ENCODE assay signal across 39 cellular contexts in genomic region chr7:111705807-111706206, GRCh38.
"Had no signal": no experiment of that assay in that cellular context is flagged by ENCODE, and none has a peak within 500 bp of the region (broad histone marks: within the 10 kb centered on the region; RNA-seq: fewer than 3 reads in every experiment).

No MANE protein-coding gene starts in this region.

- H3K9me3 Mint-ChIP-seq: activated naive CD4-positive, alpha-beta T cell treated with anti-CD3 and anti-CD28 coated beads for 36 hours; activated naive CD4-positive, alpha-beta T cell treated with anti-CD3 and anti-CD28 coated beads, Interleukin-2, amount 10 ng/mL, durations not matched to agents 7 days and 5 days; activated naive CD4-positive, alpha-beta T cell treated with anti-CD3 and anti-CD28 coated beads, Interleukin-2, amount 50 U/mL, for 24 hours; activated naive CD4-positive, alpha-beta T cell treated with anti-CD3 and anti-CD28 coated beads, Interleukin-2, amount 50 U/mL, for 72 hours; activated naive CD8-positive, alpha-beta T cell treated with anti-CD3 and anti-CD28 coated beads, Interleukin-2, amount 10 ng/mL, durations not matched to agents 7 days and 5 days; activated naive CD8-positive, alpha-beta T cell treated with anti-CD3 and anti-CD28 coated beads, Interleukin-2, amount 50 U/mL, for 24 hours; activated T-cell treated with anti-CD3 and anti-CD28 coated beads, Interleukin-2, amount 50 U/mL, for 24 hours; activated T-cell treated with anti-CD3 and anti-CD28 coated beads, Interleukin-2, amount 50 U/mL, for 4 hours; activated T-helper 1 cell treated with anti-CD3 and anti-CD28 coated beads, Interleukin-12 subunit alpha, Interleukin-12 subunit beta, Interleukin-2, Interleukin-4 antibody, amounts not matched to agents 30 ng/mL and 10 ng/mL and 1 ng/mL, durations not matched to agents 14 hours and 24 hours and 36 hours; activated T-helper 17 cell treated with anti-CD3 and anti-CD28 coated beads, Interleukin-2, amount 50 U/mL, for 72 hours; central memory CD8-positive, alpha-beta T cell had no signal

- H3K4me3 Mint-ChIP-seq: activated naive CD4-positive, alpha-beta T cell treated with anti-CD3 and anti-CD28 coated beads for 36 hours; activated naive CD4-positive, alpha-beta T cell treated with anti-CD3 and anti-CD28 coated beads, Interleukin-2, amount 10 ng/mL, durations not matched to agents 7 days and 5 days; activated naive CD4-positive, alpha-beta T cell treated with anti-CD3 and anti-CD28 coated beads, Interleukin-2, amount 50 U/mL, for 24 hours; activated naive CD8-positive, alpha-beta T cell; activated naive CD8-positive, alpha-beta T cell treated with anti-CD3 and anti-CD28 coated beads for 36 hours; activated naive CD8-positive, alpha-beta T cell treated with anti-CD3 and anti-CD28 coated beads, Interleukin-2, amount 10 ng/mL, durations not matched to agents 7 days and 5 days; activated naive CD8-positive, alpha-beta T cell treated with anti-CD3 and anti-CD28 coated beads, Interleukin-2, amount 50 U/mL, for 24 hours; activated T-cell treated with anti-CD3 and anti-CD28 coated beads, Interleukin-2, amount 50 U/mL, for 24 hours; activated T-cell treated with anti-CD3 and anti-CD28 coated beads, Interleukin-2, amount 50 U/mL, for 4 hours; activated T-cell treated with anti-CD3 and anti-CD28 coated beads, Interleukin-2, amount 50 U/mL, for 72 hours; activated T-helper 1 cell treated with anti-CD3 and anti-CD28 coated beads, Interleukin-12 subunit alpha, Interleukin-12 subunit beta, Interleukin-2, Interleukin-4 antibody, amounts not matched to agents 30 ng/mL and 10 ng/mL and 1 ng/mL, durations not matched to agents 14 hours and 24 hours and 36 hours; activated T-helper 17 cell treated with anti-CD3 and anti-CD28 coated beads, Interleukin-2, amount 50 U/mL, for 72 hours; brain; central memory CD8-positive, alpha-beta T cell had no signal

- FAIRE-seq: astrocyte, bronchial epithelial cell had no signal

- ATAC-seq: activated naive CD4-positive, alpha-beta T cell treated with anti-CD3 and anti-CD28 coated beads, Interleukin-2, amount 50 U/mL, for 72 hours; activated naive CD8-positive, alpha-beta T cell treated with anti-CD3 and anti-CD28 coated beads, Interleukin-2, amount 50 U/mL, for 24 hours; activated T-cell treated with anti-CD3 and anti-CD28 coated beads, Interleukin-2, amount 50 U/mL, for 4 hours; activated T-cell treated with anti-CD3 and anti-CD28 coated beads, Interleukin-2, amount 50 U/mL, for 72 hours; activated T-helper 17 cell treated with anti-CD3 and anti-CD28 coated beads, Interleukin-2, amount 50 U/mL, for 72 hours; body of pancreas had no signal

- H3K27me3 Mint-ChIP-seq: activated naive CD4-positive, alpha-beta T cell treated with anti-CD3 and anti-CD28 coated beads, Interleukin-2, amount 10 ng/mL, durations not matched to agents 7 days and 5 days had no signal

- DNase-seq: activated effector memory CD4-positive, alpha-beta T cell treated with anti-CD3 and anti-CD28 coated beads, Interleukin-2, amount 50 U/mL, for 16 hours; activated effector memory CD4-positive, alpha-beta T cell treated with Interleukin-2 at 50 U/mL for 16 hours; activated gamma-delta T cell; activated gamma-delta T cell treated with Interleukin-2 at 50 U/mL for 16 hours; activated naive CD4-positive, alpha-beta T cell; activated naive CD4-positive, alpha-beta T cell treated with anti-CD3 and anti-CD28 coated beads for 36 hours; activated naive CD4-positive, alpha-beta T cell treated with anti-CD3 and anti-CD28 coated beads, Interleukin-2, amount 10 ng/mL, durations not matched to agents 7 days and 5 days; activated naive CD4-positive, alpha-beta T cell treated with anti-CD3 and anti-CD28 coated beads, Interleukin-2, amount 50 U/mL, for 16 hours; activated naive CD4-positive, alpha-beta T cell treated with Interleukin-2 at 50 U/mL for 16 hours; activated naive CD8-positive, alpha-beta T cell treated with anti-CD3 and anti-CD28 coated beads for 36 hours; activated naive CD8-positive, alpha-beta T cell treated with anti-CD3 and anti-CD28 coated beads, Interleukin-2, amount 10 ng/mL, durations not matched to agents 7 days and 5 days; activated naive CD8-positive, alpha-beta T cell treated with anti-CD3 and anti-CD28 coated beads, Interleukin-2, amount 50 U/mL, for 24 hours; activated T-cell treated with anti-CD3 and anti-CD28 coated beads, Interleukin-2, amount 50 U/mL, for 24 hours; activated T-cell treated with anti-CD3 and anti-CD28 coated beads, Interleukin-2, amount 50 U/mL, for 4 hours; activated T-cell treated with anti-CD3 and anti-CD28 coated beads, Interleukin-2, amount 50 U/mL, for 48 hours; activated T-cell treated with anti-CD3 and anti-CD28 coated beads, Interleukin-2, amount 50 U/mL, for 72 hours; adrenal gland; amniotic stem cell; amygdala; anterior cingulate cortex; aorta; body of pancreas; brain microvascular endothelial cell; caudate nucleus; central memory CD4-positive, alpha-beta T cell; cerebellar nuclear complex had no signal

- H3K27me3 ChIP-seq: adrenal gland, ascending aorta, body of pancreas, brain microvascular endothelial cell, breast epithelium, cardiac muscle cell had no signal

- H3K36me3 Mint-ChIP-seq: activated naive CD4-positive, alpha-beta T cell treated with anti-CD3 and anti-CD28 coated beads, Interleukin-2, amount 10 ng/mL, durations not matched to agents 7 days and 5 days; activated naive CD4-positive, alpha-beta T cell treated with anti-CD3 and anti-CD28 coated beads, Interleukin-2, amount 50 U/mL, for 24 hours; activated naive CD8-positive, alpha-beta T cell treated with anti-CD3 and anti-CD28 coated beads for 36 hours; activated naive CD8-positive, alpha-beta T cell treated with anti-CD3 and anti-CD28 coated beads, Interleukin-2, amount 10 ng/mL, durations not matched to agents 7 days and 5 days; brain had no signal

- H3K27ac ChIP-seq: adrenal gland, ascending aorta, body of pancreas, brain microvascular endothelial cell, breast epithelium, cardiac muscle cell had no signal

- H3K36me3 ChIP-seq: adrenal gland, ascending aorta, brain microvascular endothelial cell, breast epithelium, cardiac muscle cell had no signal

- H3K9me3 ChIP-seq: adrenal gland had no signal

- H3K4me1 ChIP-seq: adrenal gland, ascending aorta, body of pancreas, breast epithelium had no signal

- H3K27ac Mint-ChIP-seq: activated naive CD4-positive, alpha-beta T cell treated with anti-CD3 and anti-CD28 coated beads for 36 hours; activated naive CD4-positive, alpha-beta T cell treated with anti-CD3 and anti-CD28 coated beads, Interleukin-2, amount 10 ng/mL, durations not matched to agents 7 days and 5 days; activated naive CD4-positive, alpha-beta T cell treated with anti-CD3 and anti-CD28 coated beads, Interleukin-2, amount 50 U/mL, for 24 hours; activated naive CD4-positive, alpha-beta T cell treated with anti-CD3 and anti-CD28 coated beads, Interleukin-2, amount 50 U/mL, for 72 hours; activated naive CD8-positive, alpha-beta T cell; activated naive CD8-positive, alpha-beta T cell treated with anti-CD3 and anti-CD28 coated beads for 36 hours; activated naive CD8-positive, alpha-beta T cell treated with anti-CD3 and anti-CD28 coated beads, Interleukin-2, amount 10 ng/mL, durations not matched to agents 7 days and 5 days; activated naive CD8-positive, alpha-beta T cell treated with anti-CD3 and anti-CD28 coated beads, Interleukin-2, amount 50 U/mL, for 24 hours; activated T-cell treated with anti-CD3 and anti-CD28 coated beads, Interleukin-2, amount 50 U/mL, for 24 hours; activated T-cell treated with anti-CD3 and anti-CD28 coated beads, Interleukin-2, amount 50 U/mL, for 72 hours; activated T-helper 1 cell treated with anti-CD3 and anti-CD28 coated beads, Interleukin-12 subunit alpha, Interleukin-12 subunit beta, Interleukin-2, Interleukin-4 antibody, amounts not matched to agents 30 ng/mL and 10 ng/mL and 1 ng/mL, durations not matched to agents 14 hours and 24 hours and 36 hours; activated T-helper 17 cell treated with anti-CD3 and anti-CD28 coated beads, Interleukin-2, amount 50 U/mL, for 72 hours; activated T-helper 2 cell treated with anti-CD3 and anti-CD28 coated beads, Interferon-gamma antibody, Interleukin-2, Interleukin-4, amounts not matched to agents 10 μg/mL and 5 μg/mL and 100 μg/mL, durations not matched to agents 14 hours and 24 hours and 36 hours; brain had no signal

- H3K4me1 Mint-ChIP-seq: activated naive CD4-positive, alpha-beta T cell treated with anti-CD3 and anti-CD28 coated beads, Interleukin-2, amount 10 ng/mL, durations not matched to agents 7 days and 5 days; activated naive CD4-positive, alpha-beta T cell treated with anti-CD3 and anti-CD28 coated beads, Interleukin-2, amount 50 U/mL, for 24 hours; activated naive CD8-positive, alpha-beta T cell treated with anti-CD3 and anti-CD28 coated beads for 36 hours; activated naive CD8-positive, alpha-beta T cell treated with anti-CD3 and anti-CD28 coated beads, Interleukin-2, amount 10 ng/mL, durations not matched to agents 7 days and 5 days; activated naive CD8-positive, alpha-beta T cell treated with anti-CD3 and anti-CD28 coated beads, Interleukin-2, amount 50 U/mL, for 24 hours; activated T-helper 17 cell treated with anti-CD3 and anti-CD28 coated beads, Interleukin-2, amount 50 U/mL, for 72 hours; brain; central memory CD8-positive, alpha-beta T cell had no signal

- H3K4me3 ChIP-seq: adrenal gland, ascending aorta, body of pancreas, breast epithelium, cardiac muscle cell had no signal
